Comparison of ENCODE assay signal across 18 cellular contexts in genomic region chr17:3986270-3986938, GRCh38. TPM values are rescaled to one million over a fixed set of nuclear protein-coding genes. Genes with fewer than 3 reads are reported as not detected.
DNase-seq lines count a peak whose midpoint lies in the region; ATAC-seq and TF ChIP-seq lines count a peak whose summit lies in the region.
"Had no signal": no experiment of that assay in that cellular context is flagged by ENCODE, and none has a peak within 500 bp of the region (broad histone marks: within the 10 kb centered on the region; RNA-seq: fewer than 3 reads in every experiment).

No MANE protein-coding gene starts in this region.

- peaks cover 6% of the 10 kb centered on the region for H3K4me1 Mint-ChIP-seq in activated naive CD4-positive, alpha-beta T cell treated with anti-CD3 and anti-CD28 coated beads for 36 hours (ENCODE audit: low read depth)

- CTCF ChIA-PET in activated naive CD4-positive, alpha-beta T cell treated with anti-CD3 and anti-CD28 coated beads for 36 hours (lab: Charles Lee): no interaction called here

- intact Hi-C loops in spleen (cut with DNase I; ENCODE audit: low total_unique reads): no loop called here
- intact Hi-C loops in activated naive CD4-positive, alpha-beta T cell treated with anti-CD3 and anti-CD28 coated beads for 36 hours (cut with micrococcal nuclease): no loop called here

- H3K36me3 Mint-ChIP-seq in activated naive CD4-positive, alpha-beta T cell treated with anti-CD3 and anti-CD28 coated beads for 36 hours (ENCODE audit: low read depth): no peaks in the 10 kb centered on the region
- H3K36me3 Mint-ChIP-seq: CD8-positive, alpha-beta memory T cell had no signal

- no peaks in the 10 kb centered on the region for H3K36me3 ChIP-seq in spleen
- H3K36me3 ChIP-seq: brain microvascular endothelial cell, gastroesophageal sphincter had no signal

- no peak overlapping the region for H3K4me3 Mint-ChIP-seq in activated naive CD4-positive, alpha-beta T cell treated with anti-CD3 and anti-CD28 coated beads for 36 hours
- H3K4me3 Mint-ChIP-seq: CD8-positive, alpha-beta memory T cell had no signal

- ATAC-seq in esophagus mucosa: peak; percentile 20
- ATAC-seq: psoas muscle had no signal

- no peaks in the 10 kb centered on the region for H3K9me3 Mint-ChIP-seq in activated naive CD4-positive, alpha-beta T cell treated with anti-CD3 and anti-CD28 coated beads for 36 hours
- H3K9me3 Mint-ChIP-seq: CD8-positive, alpha-beta memory T cell had no signal

- H3K9me3 ChIP-seq in spleen: no peaks in the 10 kb centered on the region
- H3K9me3 ChIP-seq: A549, gastroesophageal sphincter, psoas muscle had no signal

- H3K27me3 ChIP-seq in spleen (replicated peaks in 1 of 7): peaks cover 0 to 11% (median 0%) of the 10 kb centered on the region in 7 donors
- H3K27me3 ChIP-seq: brain microvascular endothelial cell had no signal

- TF ChIP-seq POLR2A in spleen (IDR thresholded peaks at IDR 0.05): no peak

- DNase-seq in activated effector memory CD4-positive, alpha-beta T cell treated with anti-CD3 and anti-CD28 coated beads, Interleukin-2, amount 50 U/mL, for 16 hours: peak; percentile 41
- DNase-seq in activated effector memory CD4-positive, alpha-beta T cell treated with Interleukin-2 at 50 U/mL for 16 hours: no peak
- DNase-seq in RPMI8226 (peak; percentile 68), spleen (peak; percentile 61), cerebellar cortex (ENCODE audit: low spot score) (no peak), activated gamma-delta T cell treated with Interleukin-2 at 50 U/mL for 16 hours (no peak)
- no peak for DNase-seq in activated naive CD4-positive, alpha-beta T cell treated with anti-CD3 and anti-CD28 coated beads for 36 hours
- DNase-seq: activated CD8-positive, alpha-beta memory T cell treated with anti-CD3 and anti-CD28 coated beads for 24 hours; activated gamma-delta T cell; brain microvascular endothelial cell; CD8-positive, alpha-beta memory T cell; GF-D8; NCI-H1092; psoas muscle; stimulated activated CD4-positive, alpha-beta T cell treated with anti-CD3 and anti-CD28 coated beads, Interleukin-2, amount 100 ng/mL, for 24 hours had no signal

- WGBS in spleen, 5 donors: 56 to 78% (median 64%) methylated on average over 16 of the region's 16 CpGs

- H3K4me3 ChIP-seq in spleen: no peak overlapping the region
- H3K4me3 ChIP-seq: A549, gastroesophageal sphincter, psoas muscle had no signal

- H3K27ac ChIP-seq in spleen: peak overlapping the region in 1 of 8 donors; percentile 28
- H3K27ac ChIP-seq: A549, brain microvascular endothelial cell, psoas muscle had no signal

- no peak for TF ChIP-seq CTCF in spleen (IDR thresholded peaks at IDR 0.05 in 8 of 11, conservative IDR thresholded peaks at IDR 0.05 in 3 of 11)

- H3K4me1 ChIP-seq in spleen: peaks cover 0 to 46% (median 26%) of the 10 kb centered on the region in 6 donors
- H3K4me1 ChIP-seq: psoas muscle had no signal

- H3K27me3 Mint-ChIP-seq in activated naive CD4-positive, alpha-beta T cell treated with anti-CD3 and anti-CD28 coated beads for 36 hours (ENCODE audit: low read depth): no peaks in the 10 kb centered on the region

- H3K27ac Mint-ChIP-seq in activated naive CD4-positive, alpha-beta T cell treated with anti-CD3 and anti-CD28 coated beads for 36 hours: no peak overlapping the region

RNA-seq across cellular contexts. Expression of gene ATP2A3, which starts 22.2 kb away (rescaled TPM):
- 4.7 TPM for total RNA-seq in esophagus mucosa
- 100 to 1,000 TPM; 161 to 240 (median 219) TPM for total RNA-seq in spleen
- polyA plus RNA-seq in spleen: 100 to 1,000 TPM; 103 to 190 (median 189) TPM
- 10 to 100 TPM; 75.5 to 76.4 TPM for total RNA-seq in activated naive CD4-positive, alpha-beta T cell treated with anti-CD3 and anti-CD28 coated beads for 36 hours

Comparison
In these comparisons a context has a peak if more than half of its experiments do, and no peak if none do; other contexts are left out.
1. DNase-seq: peak in activated effector memory CD4-positive, alpha-beta T cell treated with anti-CD3 and anti-CD28 coated beads, Interleukin-2, amount 50 U/mL, for 16 hours (single experiment), RPMI8226 (single experiment) and spleen (single experiment); none in activated effector memory CD4-positive, alpha-beta T cell treated with Interleukin-2 at 50 U/mL for 16 hours (single experiment), cerebellar cortex (single experiment), activated gamma-delta T cell treated with Interleukin-2 at 50 U/mL for 16 hours (single experiment) and activated naive CD4-positive, alpha-beta T cell treated with anti-CD3 and anti-CD28 coated beads for 36 hours (single experiment).
2. RNA of gene ATP2A3, which starts 22.2 kb away (total RNA-seq): 161 to 240 TPM in spleen and 75.5 to 76.4 TPM in activated naive CD4-positive, alpha-beta T cell treated with anti-CD3 and anti-CD28 coated beads for 36 hours; 4.7 TPM in esophagus mucosa (single experiment); every median in the first group is over 10 times any median in the second.